Comparison of ENCODE assay signal across 19 cellular contexts in the genomic region with DNA sequence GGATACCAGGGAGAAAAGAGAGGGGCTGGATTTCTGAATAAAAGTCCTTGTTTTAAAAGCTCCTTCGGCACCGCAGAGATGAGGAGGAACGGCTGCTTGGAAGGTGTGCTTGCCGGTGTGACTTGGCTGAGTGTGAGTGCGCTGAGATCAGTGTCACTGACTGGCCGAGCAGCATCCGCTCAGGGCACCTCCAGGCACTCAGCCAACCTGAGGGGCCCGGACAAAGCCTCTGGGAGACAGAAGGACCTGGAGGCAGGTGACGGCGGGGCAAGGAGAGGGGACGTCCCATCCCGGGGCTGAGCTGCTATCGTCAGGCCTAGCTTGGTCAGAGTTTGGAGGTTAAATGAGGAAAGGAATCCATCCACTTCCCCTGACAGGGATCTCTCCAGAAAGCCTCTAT. TPM values are rescaled to one million over a fixed set of nuclear protein-coding genes. Genes with fewer than 3 reads are reported as not detected.
"Had no signal": no experiment of that assay in that cellular context is flagged by ENCODE, and none has a peak within 500 bp of the region (broad histone marks: within the 10 kb centered on the region; RNA-seq: fewer than 3 reads in every experiment).

No MANE protein-coding gene starts in this region.

- ATAC-seq: activated CD8-positive, alpha-beta T cell treated with anti-CD3 and anti-CD28 coated beads for 36 hours; activated naive CD4-positive, alpha-beta T cell treated with anti-CD3 and anti-CD28 coated beads, Interleukin-2, amount 50 U/mL, for 72 hours; activated T-helper 17 cell treated with anti-CD3 and anti-CD28 coated beads, Interleukin-2, amount 50 U/mL, for 72 hours; left lung; stimulated activated naive CD8-positive, alpha-beta T cell treated with anti-CD3 and anti-CD28 coated beads, Interleukin-15, amount 100 ng/mL, for 72 hours had no signal

- DNase-seq: activated CD4-positive, alpha-beta T cell treated with anti-CD3 and anti-CD28 coated beads for 4 hours; activated CD8-positive, alpha-beta T cell treated with anti-CD3 and anti-CD28 coated beads for 36 hours; brain microvascular endothelial cell; cerebellar nuclear complex; stimulated activated CD4-positive, alpha-beta T cell treated with anti-CD3 and anti-CD28 coated beads, Interleukin-4, amount 100 ng/mL, for 4 hours; stimulated activated naive CD8-positive, alpha-beta T cell treated with anti-CD3 and anti-CD28 coated beads, Interleukin-15, amount 100 ng/mL, for 72 hours; SW 1271 had no signal

- H3K4me3 Mint-ChIP-seq: activated CD8-positive, alpha-beta T cell treated with anti-CD3 and anti-CD28 coated beads for 36 hours; activated T-helper 17 cell treated with anti-CD3 and anti-CD28 coated beads, Interleukin-2, amount 50 U/mL, for 72 hours; nephron; stimulated activated naive CD8-positive, alpha-beta T cell treated with anti-CD3 and anti-CD28 coated beads, Interleukin-15, amount 100 ng/mL, for 72 hours; T-helper 2 cell treated with Interferon-gamma antibody and Interleukin-4, amounts not matched to agents 5 μg/mL and 100 μg/mL, for 36 hours had no signal

- H3K4me1 Mint-ChIP-seq: activated T-helper 17 cell treated with anti-CD3 and anti-CD28 coated beads, Interleukin-2, amount 50 U/mL, for 72 hours; nephron had no signal

- H3K9me3 Mint-ChIP-seq: activated CD8-positive, alpha-beta T cell treated with anti-CD3 and anti-CD28 coated beads for 36 hours; activated naive CD4-positive, alpha-beta T cell treated with anti-CD3 and anti-CD28 coated beads, Interleukin-2, amount 50 U/mL, for 72 hours; activated T-helper 17 cell treated with anti-CD3 and anti-CD28 coated beads, Interleukin-2, amount 50 U/mL, for 72 hours; nephron; stimulated activated naive CD8-positive, alpha-beta T cell treated with anti-CD3 and anti-CD28 coated beads, Interleukin-15, amount 100 ng/mL, for 72 hours; T-helper 2 cell treated with Interferon-gamma antibody and Interleukin-4, amounts not matched to agents 5 μg/mL and 100 μg/mL, for 36 hours had no signal

- H3K9me3 ChIP-seq: heart left ventricle, left lung, ovary, SJSA1 had no signal

- H3K36me3 Mint-ChIP-seq: activated naive CD4-positive, alpha-beta T cell treated with anti-CD3 and anti-CD28 coated beads, Interleukin-2, amount 50 U/mL, for 72 hours had no signal

- H3K36me3 ChIP-seq: brain microvascular endothelial cell, heart left ventricle, left lung, ovary, SJSA1 had no signal

- H3K27me3 Mint-ChIP-seq: activated CD8-positive, alpha-beta T cell treated with anti-CD3 and anti-CD28 coated beads for 36 hours had no signal

- H3K27me3 ChIP-seq: brain microvascular endothelial cell, dorsolateral prefrontal cortex, heart left ventricle, ovary, SJSA1 had no signal

- H3K27ac Mint-ChIP-seq: activated CD8-positive, alpha-beta T cell treated with anti-CD3 and anti-CD28 coated beads for 36 hours; activated naive CD4-positive, alpha-beta T cell treated with anti-CD3 and anti-CD28 coated beads, Interleukin-2, amount 50 U/mL, for 72 hours; activated T-helper 17 cell treated with anti-CD3 and anti-CD28 coated beads, Interleukin-2, amount 50 U/mL, for 72 hours; nephron; T-helper 2 cell treated with Interferon-gamma antibody and Interleukin-4, amounts not matched to agents 5 μg/mL and 100 μg/mL, for 36 hours had no signal

- H3K4me3 ChIP-seq: dorsolateral prefrontal cortex, heart left ventricle, left lung, ovary, SJSA1 had no signal

- H3K4me1 ChIP-seq: heart left ventricle, left lung, SJSA1 had no signal

- H3K27ac ChIP-seq: brain microvascular endothelial cell, dorsolateral prefrontal cortex, heart left ventricle, left lung, ovary, SJSA1 had no signal

RNA-seq across cellular contexts. Expression of a gene that starts 16.8 kb away (rescaled TPM):
- total RNA-seq: activated CD8-positive, alpha-beta T cell treated with anti-CD3 and anti-CD28 coated beads for 36 hours; activated naive CD4-positive, alpha-beta T cell treated with anti-CD3 and anti-CD28 coated beads, Interleukin-2, amount 50 U/mL, for 72 hours; activated T-helper 17 cell treated with anti-CD3 and anti-CD28 coated beads, Interleukin-2, amount 50 U/mL, for 72 hours; fibroblast of lung; heart left ventricle; left lung; renal cortical epithelial cell; SJSA1; skeletal muscle tissue had no signal
- polyA plus RNA-seq: fibroblast of lung, heart left ventricle had no signal

RNA-seq across cellular contexts. Expression of a gene that starts 46.3 kb away (rescaled TPM):
- total RNA-seq: activated naive CD4-positive, alpha-beta T cell treated with anti-CD3 and anti-CD28 coated beads, Interleukin-2, amount 50 U/mL, for 72 hours; renal cortical epithelial cell; SJSA1; skeletal muscle tissue had no signal
